Comparison of ENCODE assay signal across 9 cellular contexts in genomic region chr10:16995867-16996529, GRCh38.
DNase-seq lines count a peak whose midpoint lies in the region; ATAC-seq lines count a peak whose summit lies in the region.
"Had no signal": no experiment of that assay in that cellular context is flagged by ENCODE, and none has a peak within 500 bp of the region (broad histone marks: within the 10 kb centered on the region; RNA-seq: fewer than 3 reads in every experiment).

No MANE protein-coding gene starts in this region.

- no peak overlapping the region for H3K4me3 ChIP-seq in muscle layer of duodenum (ENCODE audit: low read depth in 1 of 2, low read length in 2 of 2)

- no peaks in the 10 kb centered on the region for H3K36me3 ChIP-seq in muscle layer of duodenum (ENCODE audit: control insufficient read depth in 1 of 2, insufficient read depth in 2 of 2, low read length in 2 of 2)

- peaks cover 0 to 9% of the 10 kb centered on the region in 2 donors for H3K4me1 ChIP-seq in muscle layer of duodenum (ENCODE audit: control insufficient read depth in 1 of 2, insufficient read depth in 2 of 2, low read length in 2 of 2)

- peak overlapping the region; percentile 25 for H3K27ac ChIP-seq in muscle layer of duodenum (ENCODE audit: low read length)

- H3K27me3 ChIP-seq in muscle layer of duodenum (ENCODE audit: low read depth, low read length): no peaks in the 10 kb centered on the region

- no peaks in the 10 kb centered on the region for H3K9me3 ChIP-seq in muscle layer of duodenum (ENCODE audit: control insufficient read depth in 1 of 2, low read length in 2 of 2)

- ATAC-seq in HG03095 (IDR thresholded peaks at IDR 0.05; ENCODE audit: unreplicated experiment) (no peak), GM19023 (IDR thresholded peaks at IDR 0.05; ENCODE audit: unreplicated experiment) (no peak)

- DNase-seq in CD1c-positive myeloid dendritic cell (ENCODE audit: extremely low spot score) (peak; percentile 23), NCI-H748 treated with DMSO at 0.1 percent for 48 hours (lab: John Stamatoyannopoulos, UW) (peak; percentile 7), dermis blood vessel endothelial cell (peak; percentile 98), NCI-H1105 (lab: John Stamatoyannopoulos, UW) (no peak)
- DNase-seq in activated CD8-positive, alpha-beta memory T cell treated with anti-CD3 and anti-CD28 coated beads, Interleukin-2, amount 50 U/mL, for 4 hours: no peak
- DNase-seq: NCI-H526 treated with DMSO at 0.1 percent for 48 hours had no signal

Comparison
In these comparisons a context has a peak if more than half of its experiments do, and no peak if none do; other contexts are left out.
1. DNase-seq: peak in CD1c-positive myeloid dendritic cell (single experiment), NCI-H748 treated with DMSO at 0.1 percent for 48 hours (single experiment) and dermis blood vessel endothelial cell (single experiment); none in NCI-H1105 (single experiment) and activated CD8-positive, alpha-beta memory T cell treated with anti-CD3 and anti-CD28 coated beads, Interleukin-2, amount 50 U/mL, for 4 hours (single experiment).